ENCODE assay signal across 23 cellular contexts in the genomic region with DNA sequence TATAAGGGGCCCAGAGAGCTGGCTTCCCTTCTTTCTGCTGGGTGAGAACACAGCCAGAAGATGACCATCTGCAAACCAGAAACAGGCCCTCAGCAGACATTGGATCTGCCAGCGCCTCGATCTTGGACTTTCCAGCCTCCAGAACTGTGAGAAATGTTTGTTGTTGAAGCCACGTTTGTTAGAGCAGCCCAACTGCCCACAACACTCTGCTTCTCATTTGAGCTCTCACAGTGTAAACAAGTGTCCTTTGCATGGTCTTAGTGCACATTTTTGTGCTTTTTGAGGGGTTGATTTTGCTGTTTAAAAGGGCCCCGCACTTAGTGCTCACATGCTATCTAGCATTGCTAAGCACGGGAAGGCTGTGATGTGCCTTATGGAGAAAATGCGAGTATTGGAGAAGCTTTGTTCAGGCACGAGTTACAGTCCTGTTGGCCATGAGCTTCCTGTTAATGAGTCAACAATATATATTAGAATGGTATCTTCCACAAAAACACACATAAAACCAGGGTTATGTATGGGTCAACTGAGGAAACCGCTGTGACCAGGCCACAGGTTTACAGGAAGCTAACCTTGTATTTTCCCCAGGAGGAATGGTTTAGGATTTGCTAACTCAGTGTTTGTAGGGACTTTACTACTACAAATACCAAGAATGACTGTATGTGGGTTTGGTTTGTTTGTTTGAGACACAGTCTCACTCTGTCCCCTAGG. TPM values are rescaled to one million over a fixed set of nuclear protein-coding genes. Genes with fewer than 3 reads are reported as not detected.
DNase-seq lines count a peak whose midpoint lies in the region; ATAC-seq and TF ChIP-seq lines count a peak whose summit lies in the region.
"Had no signal": no experiment of that assay in that cellular context is flagged by ENCODE, and none has a peak within 500 bp of the region (broad histone marks: within the 10 kb centered on the region; RNA-seq: fewer than 3 reads in every experiment).

No MANE protein-coding gene starts in this region.

- ATAC-seq in GM18502 (IDR thresholded peaks at IDR 0.05; ENCODE audit: poor library complexity, unreplicated experiment): no peak
- ATAC-seq: activated CD8-positive, alpha-beta T cell treated with anti-CD3 and anti-CD28 coated beads for 36 hours; heart right ventricle; lower lobe of right lung; stimulated activated memory B cell treated with anti-CD40 and anti-IgM and Interleukin-4, amounts not matched to agents 10 μg/mL and 1 μg/mL and 100 μg/mL, for 72 hours had no signal

- CTCF ChIA-PET in HEK293 (lab: Yijun Ruan, JAX): interaction anchor here (0.6 to 3.7 kb wide), 3 partner anchors 10 to 234 kb away, joined by 3 to 13 read pairs (median 4); no protein-coding TSS in a partner anchor
- CTCF ChIA-PET in MCF 10A (lab: Yijun Ruan, JAX): interaction anchor here (2.6 kb wide), 1 partner anchor 12 kb away, joined by 14 read pairs; no protein-coding TSS in a partner anchor

- H3K27me3 Mint-ChIP-seq in MCF 10A (ENCODE audit: insufficient read depth, unreplicated experiment): no peaks in the 10 kb centered on the region
- H3K27me3 Mint-ChIP-seq: activated naive CD8-positive, alpha-beta T cell treated with anti-CD3 and anti-CD28 coated beads for 36 hours; CD4-positive, alpha-beta T cell had no signal

- H3K27ac Mint-ChIP-seq in MCF 10A (ENCODE audit: low read depth, unreplicated experiment): no peak overlapping the region
- H3K27ac Mint-ChIP-seq: activated CD8-positive, alpha-beta T cell treated with anti-CD3 and anti-CD28 coated beads for 36 hours; activated naive CD8-positive, alpha-beta T cell treated with anti-CD3 and anti-CD28 coated beads for 36 hours; activated T-cell treated with anti-CD3 and anti-CD28 coated beads, Interleukin-2, amount 50 U/mL, for 24 hours; CD4-positive, alpha-beta T cell; IgD-negative memory B cell; immature natural killer cell; stimulated activated memory B cell treated with anti-CD40 and anti-IgM and Interleukin-4, amounts not matched to agents 10 μg/mL and 1 μg/mL and 100 μg/mL, for 72 hours; T-helper 2 cell treated with Interferon-gamma antibody and Interleukin-4, amounts not matched to agents 5 μg/mL and 100 μg/mL, for 36 hours had no signal

- no peaks in the 10 kb centered on the region for H3K4me1 ChIP-seq in HEK293 (ENCODE audit: control insufficient read depth, insufficient read depth, low read length)
- H3K4me1 ChIP-seq: heart right ventricle, lower lobe of right lung, right atrium auricular region had no signal

- peak; percentile 54 for DNase-seq in dermis blood vessel endothelial cell
- DNase-seq in posterior vena cava (ENCODE audit: low spot score): peak; percentile 31
- no peak for DNase-seq in MV-4-11 (lab: John Stamatoyannopoulos, UW)
- no peak for DNase-seq in MCF 10A (ENCODE audit: unreplicated experiment)
- DNase-seq: activated CD4-positive, CD25-positive, alpha-beta regulatory T cell; activated CD8-positive, alpha-beta T cell treated with anti-CD3 and anti-CD28 coated beads for 36 hours; activated naive CD8-positive, alpha-beta T cell treated with anti-CD3 and anti-CD28 coated beads for 36 hours; activated T-cell treated with anti-CD3 and anti-CD28 coated beads, Interleukin-2, amount 50 U/mL, for 24 hours; CD4-positive, alpha-beta T cell; DMS79; heart right ventricle; immature natural killer cell; lower lobe of right lung; NCI-H1694; NCI-H774; stimulated activated CD4-positive, alpha-beta T cell treated with anti-CD3 and anti-CD28 coated beads, Interleukin-15, amount 100 ng/mL, for 24 hours had no signal

- no peak overlapping the region for H3K27ac ChIP-seq in HEK293 (ENCODE audit: extremely low read depth, low read depth, low read length)
- H3K27ac ChIP-seq: heart right ventricle, lower lobe of right lung, right atrium auricular region had no signal

- peaks cover 24% of the 10 kb centered on the region for H3K4me1 Mint-ChIP-seq in MCF 10A (ENCODE audit: insufficient read depth, unreplicated experiment)
- H3K4me1 Mint-ChIP-seq: activated naive CD8-positive, alpha-beta T cell treated with anti-CD3 and anti-CD28 coated beads for 36 hours; immature natural killer cell; stimulated activated memory B cell treated with anti-CD40 and anti-IgM and Interleukin-4, amounts not matched to agents 10 μg/mL and 1 μg/mL and 100 μg/mL, for 72 hours had no signal

- intact Hi-C loops in posterior vena cava (cut with DNase I): loop anchor here in 1 of 2 donors (5.0 kb wide), 1 partner anchor 1203 kb away; no protein-coding TSS in a partner anchor
- intact Hi-C loops in MCF 10A (cut with micrococcal nuclease): no loop called here

- H3K4me3 Mint-ChIP-seq in MCF 10A (ENCODE audit: unreplicated experiment): no peak overlapping the region
- H3K4me3 Mint-ChIP-seq: activated CD8-positive, alpha-beta T cell treated with anti-CD3 and anti-CD28 coated beads for 36 hours; activated naive CD8-positive, alpha-beta T cell treated with anti-CD3 and anti-CD28 coated beads for 36 hours; activated T-cell treated with anti-CD3 and anti-CD28 coated beads, Interleukin-2, amount 50 U/mL, for 24 hours; CD4-positive, alpha-beta T cell; IgD-negative memory B cell; immature natural killer cell; stimulated activated memory B cell treated with anti-CD40 and anti-IgM and Interleukin-4, amounts not matched to agents 10 μg/mL and 1 μg/mL and 100 μg/mL, for 72 hours; T-helper 2 cell treated with Interferon-gamma antibody and Interleukin-4, amounts not matched to agents 5 μg/mL and 100 μg/mL, for 36 hours had no signal

- no peaks in the 10 kb centered on the region for H3K9me3 ChIP-seq in HEK293 (ENCODE audit: control insufficient read depth, insufficient read depth, low read depth, low read length)
- H3K9me3 ChIP-seq: lower lobe of right lung, right atrium auricular region had no signal

- POLR2A ChIA-PET in HEK293 (lab: Yijun Ruan, JAX): interaction anchor here (1.4 kb wide), 1 partner anchor 58 kb away, joined by 4 read pairs; a partner anchor contains a TSS
- POLR2A ChIA-PET in MCF 10A (lab: Yijun Ruan, JAX): interaction anchor here (0.6 to 2.2 kb wide), 4 partner anchors 10 to 110 kb away, joined by 3 to 13 read pairs (median 4); a partner anchor contains a TSS

- TF ChIP-seq CTCF in HEK293 (tag by site-specific recombination; IDR thresholded peaks at IDR 0.05) (no peak), MCF 10A (IDR thresholded peaks at IDR 0.05; ENCODE audit: unreplicated experiment) (no peak)

- H3K36me3 Mint-ChIP-seq in MCF 10A (ENCODE audit: insufficient read depth, unreplicated experiment): peaks cover 57% of the 10 kb centered on the region
- H3K36me3 Mint-ChIP-seq: activated naive CD8-positive, alpha-beta T cell treated with anti-CD3 and anti-CD28 coated beads for 36 hours had no signal

- H3K9me3 Mint-ChIP-seq in MCF 10A (ENCODE audit: unreplicated experiment): peaks cover 8% of the 10 kb centered on the region
- H3K9me3 Mint-ChIP-seq: activated CD8-positive, alpha-beta T cell treated with anti-CD3 and anti-CD28 coated beads for 36 hours; activated T-cell treated with anti-CD3 and anti-CD28 coated beads, Interleukin-2, amount 50 U/mL, for 24 hours; CD4-positive, alpha-beta T cell; immature natural killer cell; T-helper 2 cell treated with Interferon-gamma antibody and Interleukin-4, amounts not matched to agents 5 μg/mL and 100 μg/mL, for 36 hours had no signal

- no peaks in the 10 kb centered on the region for H3K36me3 ChIP-seq in HEK293 (ENCODE audit: control insufficient read depth in 2 of 2, insufficient read depth in 1 of 2, low read length in 2 of 2)
- H3K36me3 ChIP-seq: lower lobe of right lung, right atrium auricular region had no signal

- BruUV-seq in MCF 10A (replicated peaks; lab: Mats Ljungman, UMichigan): no TSS peak

- no peak overlapping the region for H3K4me3 ChIP-seq in HEK293 (ENCODE audit: low read depth, low read length)
- H3K4me3 ChIP-seq: heart right ventricle, lower lobe of right lung, right atrium auricular region had no signal

TF ChIP-seq in HEK293, 187 proteins besides CTCF, POLR2A, EP300 and RAD21 (continues in another document):
- TF ChIP-seq, protein P1, sequence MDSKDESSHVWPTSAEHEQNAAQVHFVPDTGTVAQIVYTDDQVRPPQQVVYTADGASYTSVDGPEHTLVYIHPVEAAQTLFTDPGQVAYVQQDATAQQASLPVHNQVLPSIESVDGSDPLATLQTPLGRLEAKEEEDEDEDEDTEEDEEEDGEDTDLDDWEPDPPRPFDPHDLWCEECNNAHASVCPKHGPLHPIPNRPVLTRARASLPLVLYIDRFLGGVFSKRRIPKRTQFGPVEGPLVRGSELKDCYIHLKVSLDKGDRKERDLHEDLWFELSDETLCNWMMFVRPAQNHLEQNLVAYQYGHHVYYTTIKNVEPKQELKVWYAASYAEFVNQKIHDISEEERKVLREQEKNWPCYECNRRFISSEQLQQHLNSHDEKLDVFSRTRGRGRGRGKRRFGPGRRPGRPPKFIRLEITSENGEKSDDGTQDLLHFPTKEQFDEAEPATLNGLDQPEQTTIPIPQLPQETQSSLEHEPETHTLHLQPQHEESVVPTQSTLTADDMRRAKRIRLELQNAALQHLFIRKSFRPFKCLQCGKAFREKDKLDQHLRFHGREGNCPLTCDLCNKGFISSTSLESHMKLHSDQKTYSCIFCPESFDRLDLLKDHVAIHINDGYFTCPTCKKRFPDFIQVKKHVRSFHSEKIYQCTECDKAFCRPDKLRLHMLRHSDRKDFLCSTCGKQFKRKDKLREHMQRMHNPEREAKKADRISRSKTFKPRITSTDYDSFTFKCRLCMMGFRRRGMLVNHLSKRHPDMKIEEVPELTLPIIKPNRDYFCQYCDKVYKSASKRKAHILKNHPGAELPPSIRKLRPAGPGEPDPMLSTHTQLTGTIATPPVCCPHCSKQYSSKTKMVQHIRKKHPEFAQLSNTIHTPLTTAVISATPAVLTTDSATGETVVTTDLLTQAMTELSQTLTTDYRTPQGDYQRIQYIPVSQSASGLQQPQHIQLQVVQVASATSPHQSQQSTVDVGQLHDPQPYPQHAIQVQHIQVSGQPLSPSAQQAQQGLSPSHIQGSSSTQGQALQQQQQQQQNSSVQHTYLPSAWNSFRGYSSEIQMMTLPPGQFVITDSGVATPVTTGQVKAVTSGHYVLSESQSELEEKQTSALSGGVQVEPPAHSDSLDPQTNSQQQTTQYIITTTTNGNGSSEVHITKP (tag by site-specific recombination; IDR thresholded peaks at IDR 0.05): 0 out of 2 replicates have a peak, but pooled peaks have one; percentile 26

RNA-seq across cellular contexts. Expression of a gene that starts 11.9 kb away (rescaled TPM):
- 3.6 and 6.3 TPM in 2 replicates for total RNA-seq in dermis blood vessel endothelial cell
- total RNA-seq in posterior vena cava: 10 to 100 TPM; 11.8 to 20.4 TPM
- total RNA-seq in MCF 10A (2022): 17.6 and 24.9 TPM in 2 replicates
- total RNA-seq: SK-MEL-5 had no signal

RNA-seq across cellular contexts. Expression of a gene that starts 45.7 kb away (rescaled TPM):
- total RNA-seq in dermis blood vessel endothelial cell: 663 and 731 TPM in 2 replicates
- total RNA-seq in posterior vena cava: 100 to 1,000 TPM in 1 of 2 donors, 10 to 100 TPM in 1; 97.0 to 124 TPM
- 220 and 322 TPM in 2 replicates for total RNA-seq in MCF 10A (2022)

RNA-seq across cellular contexts. Expression of a gene that starts 46.1 kb away (rescaled TPM):
- 28.3 and 35.9 TPM in 2 replicates for total RNA-seq in dermis blood vessel endothelial cell
- 10 to 100 TPM; 10.6 to 17.2 TPM for total RNA-seq in posterior vena cava
- 14.4 and 15.2 TPM in 2 replicates for total RNA-seq in MCF 10A (2022)

RNA-seq across cellular contexts. Expression of a gene that starts 57.7 kb away (rescaled TPM):
- total RNA-seq in dermis blood vessel endothelial cell: 63.8 and 116 TPM in 2 replicates
- 100 to 1,000 TPM; 116 to 127 TPM for total RNA-seq in posterior vena cava
- 118 and 131 TPM in 2 replicates for total RNA-seq in MCF 10A (2022)

Comparison
In these comparisons a context has a peak if more than half of its experiments do, and no peak if none do; other contexts are left out.
1. DNase-seq: peak in dermis blood vessel endothelial cell (single experiment) and posterior vena cava (single experiment); none in MV-4-11 (single experiment) and MCF 10A (single experiment).